In genomic region chr16:88737298-88738166, GRCh38 we compare ENCODE assay signal across 8 cellular contexts. TPM values are rescaled to one million over a fixed set of nuclear protein-coding genes. Genes with fewer than 3 reads are reported as not detected.
DNase-seq lines count a peak whose midpoint lies in the region; ATAC-seq and TF ChIP-seq lines count a peak whose summit lies in the region.

No MANE protein-coding gene starts in this region.

- ATAC-seq in left cardiac atrium: peak; percentile 80 to 81
- ATAC-seq in HG03095 (IDR thresholded peaks at IDR 0.05; ENCODE audit: unreplicated experiment): no peak

- no peak for TF ChIP-seq POLR2A in sigmoid colon (IDR thresholded peaks at IDR 0.05)

- no peak overlapping the region for H3K27ac Mint-ChIP-seq in activated naive CD8-positive, alpha-beta T cell treated with anti-CD3 and anti-CD28 coated beads for 36 hours

- H3K4me1 Mint-ChIP-seq in activated naive CD8-positive, alpha-beta T cell treated with anti-CD3 and anti-CD28 coated beads for 36 hours: peaks cover 1% of the 10 kb centered on the region

- no peak overlapping the region for H3K4me3 ChIP-seq in sigmoid colon

- peak; percentile 93 to 100 (median 98) for TF ChIP-seq CTCF in sigmoid colon (IDR thresholded peaks at IDR 0.05)

- H3K27ac ChIP-seq in sigmoid colon: peak overlapping the region in 3 of 4 donors; percentile 60 to 71 (median 65)

- 39 to 42% methylated on average over 54 of the region's 54 CpGs for WGBS in sigmoid colon, 2 donors

- intact Hi-C loops in left cardiac atrium (cut with DNase I) (loop anchor here (5.0 to 10.0 kb wide), 2 partner anchors 430 to 477 kb away; partner anchors contain the start of gene ZNF778 (in 1 of the 2)), sigmoid colon (cut with DNase I) (loop anchor here (5.0 kb wide), 1 partner anchor 120 kb away; the partner anchor contains the start of genes GALNS and TRAPPC2L)

- no peak for TF ChIP-seq EP300 in sigmoid colon (IDR thresholded peaks at IDR 0.05)

- H3K36me3 ChIP-seq in sigmoid colon: peaks cover 17 to 86% (median 62%) of the 10 kb centered on the region in 4 donors

- H3K4me1 ChIP-seq in sigmoid colon: peaks cover 0 to 10% (median 8%) of the 10 kb centered on the region in 4 donors

- H3K27me3 Mint-ChIP-seq in activated naive CD8-positive, alpha-beta T cell treated with anti-CD3 and anti-CD28 coated beads for 36 hours: no peaks in the 10 kb centered on the region

- H3K9me3 Mint-ChIP-seq in activated naive CD8-positive, alpha-beta T cell treated with anti-CD3 and anti-CD28 coated beads for 36 hours: no peaks in the 10 kb centered on the region

- no peak overlapping the region for H3K4me3 Mint-ChIP-seq in activated naive CD8-positive, alpha-beta T cell treated with anti-CD3 and anti-CD28 coated beads for 36 hours

- no peaks in the 10 kb centered on the region for H3K9me3 ChIP-seq in sigmoid colon

- H3K27me3 ChIP-seq in sigmoid colon: no peaks in the 10 kb centered on the region

- H3K36me3 Mint-ChIP-seq in activated naive CD8-positive, alpha-beta T cell treated with anti-CD3 and anti-CD28 coated beads for 36 hours: peaks cover 1% of the 10 kb centered on the region

- peak; percentile 17 for DNase-seq in NCI-H2029 (lab: John Stamatoyannopoulos, UW)
- no peak for DNase-seq in NCI-H2029 treated with DMSO at 0.1 percent for 48 hours (lab: John Stamatoyannopoulos, UW)
- peak; percentile 88 for DNase-seq in HPDE6-E6E7 (ENCODE audit: extremely low spot score)
- DNase-seq in SW480 (ENCODE audit: low spot score): peak; percentile 75
- DNase-seq in activated naive CD8-positive, alpha-beta T cell treated with anti-CD3 and anti-CD28 coated beads for 36 hours: peak; percentile 78
- DNase-seq in left cardiac atrium: peak; percentile 76
- DNase-seq in sigmoid colon: peak; percentile 89

RNA-seq across cellular contexts. Expression of gene CTU2, which starts 31.2 kb away (rescaled TPM):
- 10 to 100 TPM; 59.7 to 62.7 TPM for total RNA-seq in activated naive CD8-positive, alpha-beta T cell treated with anti-CD3 and anti-CD28 coated beads for 36 hours
- total RNA-seq in left cardiac atrium: 10 to 100 TPM; 12.8 to 18.4 TPM
- total RNA-seq in sigmoid colon: 10 to 100 TPM in 3 of 4 donors, 1 to 10 TPM in 1; 6.1 to 11.7 (median 10.7) TPM
- polyA plus RNA-seq in sigmoid colon: 10 to 100 TPM in 1 of 3 donors, 1 to 10 TPM in 2; 8.4 to 16.3 (median 9.2) TPM

RNA-seq across cellular contexts. Expression of gene RNF166, which starts 31.3 kb away (rescaled TPM):
- 10 to 100 TPM; 58.7 to 59.0 TPM for total RNA-seq in activated naive CD8-positive, alpha-beta T cell treated with anti-CD3 and anti-CD28 coated beads for 36 hours
- total RNA-seq in left cardiac atrium: 10 to 100 TPM; 18.3 to 20.1 TPM
- 10 to 100 TPM; 16.0 to 21.4 (median 17.9) TPM for total RNA-seq in sigmoid colon
- 10 to 100 TPM in 1 of 3 donors, 1 to 10 TPM in 2; 5.4 to 34.8 (median 6.2) TPM for polyA plus RNA-seq in sigmoid colon

RNA-seq across cellular contexts. Expression of gene PIEZO1, which starts 47.5 kb away (rescaled TPM):
- total RNA-seq in activated naive CD8-positive, alpha-beta T cell treated with anti-CD3 and anti-CD28 coated beads for 36 hours: 10 to 100 TPM; 86.7 to 87.0 TPM
- total RNA-seq in left cardiac atrium (10 to 100 TPM; 50.6 to 63.6 TPM), sigmoid colon (100 to 1,000 TPM in 3 of 4 donors, 10 to 100 TPM in 1; 97.4 to 242 (median 158) TPM)
- 100 to 1,000 TPM in 1 of 3 donors, 10 to 100 TPM in 2; 18.0 to 169 (median 29.4) TPM for polyA plus RNA-seq in sigmoid colon

RNA-seq across cellular contexts. Expression of gene SNAI3, which starts 51.2 kb away (rescaled TPM):
- 1 to 10 TPM; 2.0 to 2.2 TPM for total RNA-seq in activated naive CD8-positive, alpha-beta T cell treated with anti-CD3 and anti-CD28 coated beads for 36 hours
- total RNA-seq in left cardiac atrium (1 to 10 TPM in 1 of 2 donors, under 1 TPM in 1; 0.55 to 2.7 TPM), sigmoid colon (under 1 TPM in 2 of 4 donors, not detected in 2; 0.71 to 0.82 TPM)
- 1 to 10 TPM in 1 of 3 donors, under 1 TPM in 2; 0.46 to 3.0 (median 0.60) TPM for polyA plus RNA-seq in sigmoid colon
